ENCODE assay signal across 13 cellular contexts in genomic region chr4:143286733-143287570, GRCh38. TPM values are rescaled to one million over a fixed set of nuclear protein-coding genes. Genes with fewer than 3 reads are reported as not detected.
DNase-seq lines count a peak whose midpoint lies in the region; ATAC-seq, FAIRE-seq and TF ChIP-seq lines count a peak whose summit lies in the region.
"Had no signal": no experiment of that assay in that cellular context is flagged by ENCODE, and none has a peak within 500 bp of the region (broad histone marks: within the 10 kb centered on the region; RNA-seq: fewer than 3 reads in every experiment).

No MANE protein-coding gene starts in this region.

- H3K27ac Mint-ChIP-seq in activated naive CD4-positive, alpha-beta T cell treated with anti-CD3 and anti-CD28 coated beads, Interleukin-2, amount 50 U/mL, for 72 hours = no peak overlapping the region
- H3K27ac Mint-ChIP-seq: activated naive CD8-positive, alpha-beta T cell treated with anti-CD3 and anti-CD28 coated beads, Interleukin-2, amount 10 ng/mL, durations not matched to agents 7 days and 5 days had no signal

- ATAC-seq in GM21367 (IDR thresholded peaks at IDR 0.05; ENCODE audit: unreplicated experiment) (no peak), GM21825 (IDR thresholded peaks at IDR 0.05; ENCODE audit: unreplicated experiment) (no peak), omental fat pad (ENCODE audit: low FRiP score) (no peak)
- ATAC-seq in activated naive CD4-positive, alpha-beta T cell treated with anti-CD3 and anti-CD28 coated beads, Interleukin-2, amount 50 U/mL, for 72 hours = no peak

- H3K4me1 ChIP-seq in right atrium auricular region = peaks cover 0 to 26% of the 10 kb centered on the region in 2 donors
- H3K4me1 ChIP-seq in skeletal muscle tissue (ENCODE audit: control insufficient read depth in 3 of 3, insufficient read depth in 3 of 3, low read length in 3 of 3) = peaks cover 7 to 17% (median 9%) of the 10 kb centered on the region in 3 donors

- DNase-seq in HCEC 1CT (peak; percentile 25), bronchial epithelial cell (ENCODE audit: low read depth) (peak; percentile 88), right atrium auricular region (ENCODE audit: low spot score) (no peak), omental fat pad (ENCODE audit: low spot score) (no peak)
- DNase-seq in activated naive CD4-positive, alpha-beta T cell treated with anti-CD3 and anti-CD28 coated beads, Interleukin-2, amount 50 U/mL, for 72 hours (ENCODE audit: low spot score in 2 of 2) = no peak
- DNase-seq: activated CD4-positive, alpha-beta T cell treated with anti-CD3 and anti-CD28 coated beads for 4 hours; activated naive CD8-positive, alpha-beta T cell treated with anti-CD3 and anti-CD28 coated beads, Interleukin-2, amount 10 ng/mL, durations not matched to agents 7 days and 5 days; COR-L47; NCI-H1436 treated with DMSO at 0.1 percent for 48 hours; OCI-M1 had no signal

- H3K9ac ChIP-seq in skeletal muscle tissue (ENCODE audit: low read depth in 1 of 3, low read length in 3 of 3) = peak overlapping the region in 2 of 3 donors; percentile 3 to 9

- H3K4me3 ChIP-seq in bronchial epithelial cell (ENCODE audit: low read depth, low read length) (no peak overlapping the region), right atrium auricular region (no peak overlapping the region), skeletal muscle tissue (ENCODE audit: low read length in 3 of 3) (no peak overlapping the region)

- H3K36me3 ChIP-seq in bronchial epithelial cell (ENCODE audit: control insufficient read depth, insufficient read depth, low read length) (no peaks in the 10 kb centered on the region), right atrium auricular region (no peaks in the 10 kb centered on the region), skeletal muscle tissue (ENCODE audit: control insufficient read depth in 3 of 3, insufficient read depth in 3 of 3, low read length in 3 of 3) (no peaks in the 10 kb centered on the region)

- TF ChIP-seq CTCF in bronchial epithelial cell (IDR thresholded peaks at IDR 0.05; ENCODE audit: insufficient read depth, low read length, severe bottlenecking) (no peak), right atrium auricular region (IDR thresholded peaks at IDR 0.05) (no peak), omental fat pad (IDR thresholded peaks at IDR 0.05) (no peak)

- no peaks in the 10 kb centered on the region for H3K9me3 Mint-ChIP-seq in activated naive CD4-positive, alpha-beta T cell treated with anti-CD3 and anti-CD28 coated beads, Interleukin-2, amount 50 U/mL, for 72 hours
- H3K9me3 Mint-ChIP-seq: activated naive CD8-positive, alpha-beta T cell treated with anti-CD3 and anti-CD28 coated beads, Interleukin-2, amount 10 ng/mL, durations not matched to agents 7 days and 5 days had no signal

- H3K27me3 ChIP-seq in bronchial epithelial cell (ENCODE audit: control insufficient read depth, insufficient read depth, low read length) (no peaks in the 10 kb centered on the region), right atrium auricular region (no peaks in the 10 kb centered on the region), skeletal muscle tissue (ENCODE audit: control insufficient read depth in 3 of 3, insufficient read depth in 3 of 3, low read length in 3 of 3) (no peaks in the 10 kb centered on the region)

- H3K9me3 ChIP-seq in right atrium auricular region (no peaks in the 10 kb centered on the region), skeletal muscle tissue (ENCODE audit: control insufficient read depth in 3 of 3, low read length in 3 of 3) (no peaks in the 10 kb centered on the region)

- peak overlapping the region; percentile 55 to 57 for H3K27ac ChIP-seq in right atrium auricular region
- peak overlapping the region; percentile 70 for H3K27ac ChIP-seq in skeletal muscle tissue (ENCODE audit: low read depth, low read length)

- H3K36me3 Mint-ChIP-seq in activated naive CD4-positive, alpha-beta T cell treated with anti-CD3 and anti-CD28 coated beads, Interleukin-2, amount 50 U/mL, for 72 hours = no peaks in the 10 kb centered on the region
- H3K36me3 Mint-ChIP-seq: activated naive CD8-positive, alpha-beta T cell treated with anti-CD3 and anti-CD28 coated beads, Interleukin-2, amount 10 ng/mL, durations not matched to agents 7 days and 5 days had no signal

- no peak for FAIRE-seq in bronchial epithelial cell (lab: Jason Lieb, UNC)

RNA-seq across cellular contexts. Expression of gene GAB1, which starts 49.7 kb away (rescaled TPM):
- total RNA-seq in bronchial epithelial cell (5.0 and 10.8 TPM in 2 replicates), right atrium auricular region (10 to 100 TPM; 65.4 to 81.7 TPM), skeletal muscle tissue (36.0 TPM), omental fat pad (10 to 100 TPM in 3 of 4 donors, 1 to 10 TPM in 1; 9.4 to 32.2 (median 29.4) TPM)
- total RNA-seq in activated naive CD4-positive, alpha-beta T cell treated with anti-CD3 and anti-CD28 coated beads, Interleukin-2, amount 50 U/mL, for 72 hours = 1 to 10 TPM in 1 of 2 donors, not detected in 1; 3.2 TPM

Comparison
In these comparisons a context has a peak if more than half of its experiments do, and no peak if none do; other contexts are left out.
1. DNase-seq: peak in HCEC 1CT (single experiment) and bronchial epithelial cell (single experiment); none in right atrium auricular region (single experiment), activated naive CD4-positive, alpha-beta T cell treated with anti-CD3 and anti-CD28 coated beads, Interleukin-2, amount 50 U/mL, for 72 hours (0 of 2) and omental fat pad (single experiment).